Comparison of ENCODE assay signal across 14 cellular contexts in the genomic region with DNA sequence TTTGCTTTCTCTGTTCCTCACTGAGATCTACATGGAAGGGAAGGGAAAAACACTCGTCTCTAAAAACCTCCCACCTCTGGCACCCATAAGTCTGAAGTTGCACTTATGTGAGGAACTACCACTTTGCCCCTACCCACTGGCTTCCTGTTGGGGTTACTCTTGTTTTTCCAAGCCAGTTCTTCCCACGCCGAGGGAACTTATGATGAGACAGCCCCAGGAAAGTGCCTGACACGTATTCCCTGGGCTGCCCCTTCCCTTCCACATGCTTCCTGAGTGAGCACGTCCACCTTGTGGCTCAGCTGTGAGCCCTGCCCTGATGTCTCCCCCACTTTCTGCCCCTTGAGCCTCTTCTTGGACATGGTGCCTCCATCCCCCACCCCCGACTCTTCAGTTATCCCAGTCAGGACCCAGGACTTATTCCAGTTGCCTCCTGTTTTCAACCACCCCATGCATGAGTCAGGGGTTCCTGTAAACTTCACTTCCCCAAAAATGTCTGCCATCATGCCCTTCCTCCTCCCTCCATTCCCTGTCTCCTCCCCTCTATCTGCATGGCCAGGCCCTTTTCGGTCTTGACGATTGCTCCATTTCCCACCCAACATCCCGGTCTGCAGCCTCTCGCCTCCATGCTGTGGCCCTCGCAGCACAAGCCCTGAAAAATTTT. TPM values are rescaled to one million over a fixed set of nuclear protein-coding genes. Genes with fewer than 3 reads are reported as not detected.
DNase-seq lines count a peak whose midpoint lies in the region; ATAC-seq, FAIRE-seq and TF ChIP-seq lines count a peak whose summit lies in the region.
"Had no signal": no experiment of that assay in that cellular context is flagged by ENCODE, and none has a peak within 500 bp of the region (broad histone marks: within the 10 kb centered on the region; RNA-seq: fewer than 3 reads in every experiment).

No MANE protein-coding gene starts in this region.

- no peak for TF ChIP-seq CTCF in GM23338 (conservative IDR thresholded peaks at IDR 0.05; ENCODE audit: low read depth in 2 of 2)
- TF ChIP-seq CTCF in Peyer's patch (IDR thresholded peaks at IDR 0.05): no peak
- TF ChIP-seq CTCF in left ventricle myocardium inferior (IDR thresholded peaks at IDR 0.05; ENCODE audit: borderline replicate concordance): no peak
- no peak for TF ChIP-seq CTCF in WERI-Rb-1 (IDR thresholded peaks at IDR 0.05; ENCODE audit: low read depth, low read length)

- H3K9me2 ChIP-seq in GM23338 (ENCODE audit: insufficient read depth): no peaks in the 10 kb centered on the region
- H3K9me2 ChIP-seq: SK-N-SH had no signal

- peaks cover 14% of the 10 kb centered on the region for H3K4me1 ChIP-seq in GM23338 (ENCODE audit: insufficient read depth)
- H3K4me1 ChIP-seq in Peyer's patch: no peaks in the 10 kb centered on the region
- peaks cover 16% of the 10 kb centered on the region for H3K4me1 ChIP-seq in left ventricle myocardium inferior
- H3K4me1 ChIP-seq in small intestine (ENCODE audit: control insufficient read depth in 2 of 2, insufficient read depth in 1 of 2, low read depth in 1 of 2, low read length in 1 of 2): no peaks in the 10 kb centered on the region

- H2AFZ ChIP-seq in GM23338: no peak overlapping the region

- no peaks in the 10 kb centered on the region for H3K36me3 Mint-ChIP-seq in GM23338 (ENCODE audit: low read depth)

- no peak overlapping the region for H3K4me2 ChIP-seq in GM23338
- H3K4me2 ChIP-seq: SK-N-SH had no signal

- no peaks in the 10 kb centered on the region; the same call in 2 of the 3 replicates for H3K9me3 Mint-ChIP-seq in GM23338

- H3K27ac ChIP-seq in GM23338 (ENCODE audit: low read depth): no peak overlapping the region
- peak overlapping the region in 3 of 4 donors; percentile 31 to 50 (median 39) for H3K27ac ChIP-seq in Peyer's patch
- H3K27ac ChIP-seq in left ventricle myocardium inferior (replicated peaks): peak overlapping the region; percentile 58
- H3K27ac ChIP-seq in small intestine (ENCODE audit: low read depth in 1 of 2, low read length in 1 of 2): peak overlapping the region in 1 of 2 donors; percentile 71
- H3K27ac ChIP-seq in WERI-Rb-1: no peak overlapping the region

- no peak overlapping the region for H3K4me3 ChIP-seq in GM23338
- H3K4me3 ChIP-seq in Peyer's patch: no peak overlapping the region
- H3K4me3 ChIP-seq in left ventricle myocardium inferior: no peak overlapping the region
- no peak overlapping the region for H3K4me3 ChIP-seq in small intestine (ENCODE audit: low read depth in 1 of 2, low read length in 2 of 2)
- no peak overlapping the region for H3K4me3 ChIP-seq in WERI-Rb-1 (ENCODE audit: low read depth, low read length)

- H3K4me1 Mint-ChIP-seq in GM23338: peaks cover 31% of the 10 kb centered on the region

- peaks cover 25% of the 10 kb centered on the region for H3K27me3 Mint-ChIP-seq in GM23338 (ENCODE audit: insufficient read depth, low read depth, poor library complexity)

- no peaks in the 10 kb centered on the region for H3K36me3 ChIP-seq in GM23338 (ENCODE audit: insufficient read depth)
- H3K36me3 ChIP-seq in Peyer's patch: no peaks in the 10 kb centered on the region
- no peaks in the 10 kb centered on the region for H3K36me3 ChIP-seq in left ventricle myocardium inferior
- no peaks in the 10 kb centered on the region for H3K36me3 ChIP-seq in small intestine (ENCODE audit: control insufficient read depth in 2 of 2, insufficient read depth in 2 of 2, low read length in 2 of 2)
- H3K36me3 ChIP-seq in WERI-Rb-1: no peaks in the 10 kb centered on the region

- no peaks in the 10 kb centered on the region for H3F3A ChIP-seq in GM23338 (replicated peaks; ENCODE audit: low read depth)

- intact Hi-C loops in left ventricle myocardium inferior (cut with micrococcal nuclease) (no loop called here), posterior vena cava (cut with DNase I) (no loop called here)

- no peak for TF ChIP-seq POLR2A in Peyer's patch (IDR thresholded peaks at IDR 0.05)

- 59 to 73% (median 63%) methylated on average over 11 of the region's 11 CpGs for WGBS in small intestine, 3 donors

- DNase-seq in GM23338 (ENCODE audit: low spot score): no peak
- DNase-seq in Peyer's patch: no peak
- DNase-seq in left ventricle myocardium inferior: no peak
- peak; percentile 77 for DNase-seq in posterior vena cava (ENCODE audit: low spot score)
- DNase-seq in small intestine: no peak
- no peak for DNase-seq in WERI-Rb-1
- no peak for DNase-seq in cerebellum (ENCODE audit: low spot score)
- DNase-seq: cortex of kidney, EL, NCI-H2171, SK-N-SH had no signal

- H3K4me3 Mint-ChIP-seq in GM23338: no peak overlapping the region

- H3K27me3 ChIP-seq in GM23338 (ENCODE audit: insufficient read depth) (no peaks in the 10 kb centered on the region), Peyer's patch (no peaks in the 10 kb centered on the region), left ventricle myocardium inferior (ENCODE audit: low read depth) (peaks cover 61% of the 10 kb centered on the region), small intestine (ENCODE audit: control insufficient read depth in 2 of 2, insufficient read depth in 2 of 2, low read length in 2 of 2) (no peaks in the 10 kb centered on the region), WERI-Rb-1 (ENCODE audit: insufficient read depth, low read depth, severe bottlenecking) (peaks cover 95% of the 10 kb centered on the region)

- H3K27ac Mint-ChIP-seq in GM23338: peak overlapping the region; percentile 53; the same call in 1 of the 2 replicates

- H3K9me3 ChIP-seq in Peyer's patch: no peaks in the 10 kb centered on the region
- peaks cover 7% of the 10 kb centered on the region for H3K9me3 ChIP-seq in left ventricle myocardium inferior (replicated peaks)
- no peaks in the 10 kb centered on the region for H3K9me3 ChIP-seq in small intestine (ENCODE audit: control insufficient read depth, low read depth)
- no peaks in the 10 kb centered on the region for H3K9me3 ChIP-seq in WERI-Rb-1 (ENCODE audit: severe bottlenecking)
- H3K9me3 ChIP-seq: SK-N-SH had no signal

- FAIRE-seq in small intestine (lab: Jason Lieb, UNC): no peak

- no peak for ATAC-seq in GM23338
- no peak for ATAC-seq in GM18861 (IDR thresholded peaks at IDR 0.05; ENCODE audit: unreplicated experiment)

- no peaks in the 10 kb centered on the region for H3K79me2 ChIP-seq in GM23338 (replicated peaks; ENCODE audit: insufficient read depth)

- no peaks in the 10 kb centered on the region for H4K20me1 ChIP-seq in GM23338 (replicated peaks; ENCODE audit: insufficient read depth)

TF ChIP-seq in GM23338, 12 proteins besides CTCF, POLR2A, EP300 and RAD21:
- TF ChIP-seq EZH2 (IDR thresholded peaks at IDR 0.05; ENCODE audit: low read depth, unreplicated experiment) (no peak), POLR2AphosphoS5 (IDR thresholded peaks at IDR 0.05; ENCODE audit: low read depth) (peak; percentile 33)
- TF ChIP-seq, protein P1, sequence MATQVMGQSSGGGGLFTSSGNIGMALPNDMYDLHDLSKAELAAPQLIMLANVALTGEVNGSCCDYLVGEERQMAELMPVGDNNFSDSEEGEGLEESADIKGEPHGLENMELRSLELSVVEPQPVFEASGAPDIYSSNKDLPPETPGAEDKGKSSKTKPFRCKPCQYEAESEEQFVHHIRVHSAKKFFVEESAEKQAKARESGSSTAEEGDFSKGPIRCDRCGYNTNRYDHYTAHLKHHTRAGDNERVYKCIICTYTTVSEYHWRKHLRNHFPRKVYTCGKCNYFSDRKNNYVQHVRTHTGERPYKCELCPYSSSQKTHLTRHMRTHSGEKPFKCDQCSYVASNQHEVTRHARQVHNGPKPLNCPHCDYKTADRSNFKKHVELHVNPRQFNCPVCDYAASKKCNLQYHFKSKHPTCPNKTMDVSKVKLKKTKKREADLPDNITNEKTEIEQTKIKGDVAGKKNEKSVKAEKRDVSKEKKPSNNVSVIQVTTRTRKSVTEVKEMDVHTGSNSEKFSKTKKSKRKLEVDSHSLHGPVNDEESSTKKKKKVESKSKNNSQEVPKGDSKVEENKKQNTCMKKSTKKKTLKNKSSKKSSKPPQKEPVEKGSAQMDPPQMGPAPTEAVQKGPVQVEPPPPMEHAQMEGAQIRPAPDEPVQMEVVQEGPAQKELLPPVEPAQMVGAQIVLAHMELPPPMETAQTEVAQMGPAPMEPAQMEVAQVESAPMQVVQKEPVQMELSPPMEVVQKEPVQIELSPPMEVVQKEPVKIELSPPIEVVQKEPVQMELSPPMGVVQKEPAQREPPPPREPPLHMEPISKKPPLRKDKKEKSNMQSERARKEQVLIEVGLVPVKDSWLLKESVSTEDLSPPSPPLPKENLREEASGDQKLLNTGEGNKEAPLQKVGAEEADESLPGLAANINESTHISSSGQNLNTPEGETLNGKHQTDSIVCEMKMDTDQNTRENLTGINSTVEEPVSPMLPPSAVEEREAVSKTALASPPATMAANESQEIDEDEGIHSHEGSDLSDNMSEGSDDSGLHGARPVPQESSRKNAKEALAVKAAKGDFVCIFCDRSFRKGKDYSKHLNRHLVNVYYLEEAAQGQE (IDR thresholded peaks at IDR 0.05; ENCODE audit: unreplicated experiment): no peak

RNA-seq across cellular contexts. Expression of gene SIGLEC7, which starts 5.1 kb away (rescaled TPM):
- not detected in 2 replicates for total RNA-seq in GM23338 (2014; rRNA removed; shearing (Covaris generic))
- not detected in 2 replicates for polyA plus RNA-seq in GM23338 (2016; fragmentation: Nextera tagmentation; extraction: Ambion mirVana)
- not detected for total RNA-seq in Peyer's patch
- 0.47 TPM for total RNA-seq in left ventricle myocardium inferior
- 1 to 10 TPM; 1.8 to 5.5 TPM for total RNA-seq in posterior vena cava
- polyA plus RNA-seq in small intestine: 1 to 10 TPM in 2 of 3 donors, under 1 TPM in 1; 0.45 to 1.9 (median 1.1) TPM
- 0.36 TPM for total RNA-seq in cerebellum
- total RNA-seq: glomerular endothelial cell had no signal
- polyA plus RNA-seq: neural cell, SK-N-SH had no signal

RNA-seq across cellular contexts. Expression of gene SIGLEC9, which starts 12.3 kb away (rescaled TPM):
- not detected in 2 replicates for total RNA-seq in GM23338 (2014; rRNA removed; shearing (Covaris generic))
- polyA plus RNA-seq in GM23338 (2016; fragmentation: Nextera tagmentation; extraction: Ambion mirVana) (not detected in 2 replicates), small intestine (1 to 10 TPM in 2 of 3 donors, under 1 TPM in 1; 0.81 to 3.4 (median 1.1) TPM)
- total RNA-seq in Peyer's patch (1 to 10 TPM in 2 of 4 donors, not detected in 2; 1.9 to 2.1 TPM), left ventricle myocardium inferior (1.7 TPM), posterior vena cava (10 to 100 TPM in 1 of 2 donors, 1 to 10 TPM in 1; 8.7 to 12.6 TPM), cerebellum (1.6 TPM)
- total RNA-seq: glomerular endothelial cell had no signal
- polyA plus RNA-seq: neural cell, SK-N-SH had no signal

RNA-seq across cellular contexts. Expression of gene CTU1, which starts 28.8 kb away (rescaled TPM):
- 15.6 and 18.8 TPM in 2 replicates for total RNA-seq in GM23338 (2014; rRNA removed; shearing (Covaris generic))
- polyA plus RNA-seq in GM23338 (2016; fragmentation: Nextera tagmentation; extraction: Ambion mirVana): 3.7 and 11.0 TPM in 2 replicates
- total RNA-seq in Peyer's patch: 10 to 100 TPM in 1 of 4 donors, 1 to 10 TPM in 3; 4.4 to 10.0 (median 6.5) TPM
- total RNA-seq in left ventricle myocardium inferior: 4.4 TPM
- 1 to 10 TPM; 3.7 to 5.0 TPM for total RNA-seq in posterior vena cava
- polyA plus RNA-seq in small intestine: 1 to 10 TPM; 1.3 to 2.7 (median 1.9) TPM
- total RNA-seq in cerebellum: 3.5 TPM

RNA-seq across cellular contexts. Expression of gene KLK14, which starts 54.3 kb away (rescaled TPM):
- total RNA-seq in GM23338 (2014; rRNA removed; shearing (Covaris generic)): not detected in 2 replicates
- polyA plus RNA-seq in GM23338 (2016; fragmentation: Nextera tagmentation; extraction: Ambion mirVana) (0.42 and 0.52 TPM in 2 replicates), small intestine (under 1 TPM in 1 of 3 donors, not detected in 2; 0.22 TPM)
- total RNA-seq in Peyer's patch (1 to 10 TPM in 2 of 4 donors, not detected in 2; 1.1 to 6.6 TPM), left ventricle myocardium inferior (1.6 TPM), posterior vena cava (not detected), cerebellum (not detected)
- total RNA-seq: glomerular endothelial cell had no signal
- polyA plus RNA-seq: neural cell had no signal

Comparison
In these comparisons a context has a peak if more than half of its experiments do, and no peak if none do; other contexts are left out.
1. H3K27ac ChIP-seq: peak in Peyer's patch (3 of 4) and left ventricle myocardium inferior (single experiment); none in GM23338 (single experiment) and WERI-Rb-1 (single experiment).